In the genomic region with DNA sequence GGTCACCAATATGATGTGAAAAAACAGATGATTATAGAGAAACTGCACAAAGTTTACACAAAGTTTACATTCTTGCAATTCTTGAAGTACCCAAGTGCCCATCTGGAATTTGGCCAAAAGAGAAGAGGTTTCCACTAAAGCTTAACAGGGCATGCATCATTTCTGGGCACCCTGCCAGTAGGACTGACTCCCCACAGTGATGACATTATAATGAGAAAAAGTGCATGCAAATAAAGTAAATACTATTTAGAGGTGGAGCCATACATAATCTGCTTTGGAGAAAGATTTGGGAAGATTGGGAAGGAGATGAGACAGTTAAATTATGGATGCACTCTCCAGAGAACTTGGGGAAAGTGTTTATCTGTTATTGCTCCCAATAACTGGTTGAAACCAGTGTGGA, we compare ENCODE assay signal across 10 cellular contexts.
DNase-seq lines count a peak whose midpoint lies in the region; ATAC-seq, FAIRE-seq and TF ChIP-seq lines count a peak whose summit lies in the region.
"Had no signal": no experiment of that assay in that cellular context is flagged by ENCODE, and none has a peak within 500 bp of the region (broad histone marks: within the 10 kb centered on the region; RNA-seq: fewer than 3 reads in every experiment).

No MANE protein-coding gene starts in this region.

- ATAC-seq in Right ventricle myocardium superior (ENCODE audit: poor library complexity) (no peak), HG02642 (IDR thresholded peaks at IDR 0.05; ENCODE audit: poor library complexity, unreplicated experiment) (no peak), pancreas (no peak), gastroesophageal sphincter (no peak)
- ATAC-seq: CD8-positive, alpha-beta T cell had no signal

- TF ChIP-seq CTCF in cardiac muscle cell (IDR thresholded peaks at IDR 0.05; ENCODE audit: low read depth, low read length) = no peak
- TF ChIP-seq CTCF in bronchial epithelial cell (IDR thresholded peaks at IDR 0.05; ENCODE audit: insufficient read depth, low read length, severe bottlenecking) = no peak
- no peak for TF ChIP-seq CTCF in thyroid gland (IDR thresholded peaks at IDR 0.05)
- no peak for TF ChIP-seq CTCF in pancreas (IDR thresholded peaks at IDR 0.05)
- TF ChIP-seq CTCF in gastroesophageal sphincter (IDR thresholded peaks at IDR 0.05) = no peak

- TF ChIP-seq EP300 in gastroesophageal sphincter (IDR thresholded peaks at IDR 0.05) = no peak

- H3K27ac ChIP-seq in cardiac muscle cell = peak overlapping the region; percentile 25
- H3K27ac ChIP-seq in thyroid gland = peak overlapping the region; percentile 1 to 64 (median 56)
- no peak overlapping the region for H3K27ac ChIP-seq in pancreas
- no peak overlapping the region for H3K27ac ChIP-seq in gastroesophageal sphincter

- FAIRE-seq in bronchial epithelial cell (lab: Jason Lieb, UNC) = no peak
- FAIRE-seq in pancreas (lab: Jason Lieb, UNC) = no peak

- H3K27me3 ChIP-seq in cardiac muscle cell = no peaks in the 10 kb centered on the region
- no peaks in the 10 kb centered on the region for H3K27me3 ChIP-seq in bronchial epithelial cell (ENCODE audit: control insufficient read depth, insufficient read depth, low read length)
- no peaks in the 10 kb centered on the region for H3K27me3 ChIP-seq in thyroid gland
- H3K27me3 ChIP-seq in pancreas = no peaks in the 10 kb centered on the region
- H3K27me3 ChIP-seq in gastroesophageal sphincter = no peaks in the 10 kb centered on the region

- peaks cover 16% of the 10 kb centered on the region for H3K4me1 ChIP-seq in cardiac muscle cell (ENCODE audit: low read depth)
- H3K4me1 ChIP-seq in thyroid gland = peaks cover 13 to 33% of the 10 kb centered on the region in 2 donors
- no peaks in the 10 kb centered on the region for H3K4me1 ChIP-seq in pancreas
- H3K4me1 ChIP-seq in gastroesophageal sphincter = no peaks in the 10 kb centered on the region

- no peaks in the 10 kb centered on the region for H3K9me3 ChIP-seq in cardiac muscle cell (ENCODE audit: low read depth)
- no peaks in the 10 kb centered on the region for H3K9me3 ChIP-seq in thyroid gland
- no peaks in the 10 kb centered on the region for H3K9me3 ChIP-seq in pancreas
- H3K9me3 ChIP-seq in gastroesophageal sphincter = no peaks in the 10 kb centered on the region

- TF ChIP-seq POLR2A in thyroid gland (IDR thresholded peaks at IDR 0.05) = no peak
- TF ChIP-seq POLR2A in gastroesophageal sphincter (IDR thresholded peaks at IDR 0.05) = no peak

- no peak overlapping the region for H3K4me3 ChIP-seq in cardiac muscle cell
- no peak overlapping the region for H3K4me3 ChIP-seq in bronchial epithelial cell (ENCODE audit: low read depth, low read length)
- no peak overlapping the region for H3K4me3 ChIP-seq in thyroid gland (replicated peaks in 1 of 3)
- H3K4me3 ChIP-seq in pancreas = no peak overlapping the region
- no peak overlapping the region for H3K4me3 ChIP-seq in gastroesophageal sphincter

- H3K36me3 ChIP-seq in cardiac muscle cell (no peaks in the 10 kb centered on the region), bronchial epithelial cell (ENCODE audit: control insufficient read depth, insufficient read depth, low read length) (no peaks in the 10 kb centered on the region), thyroid gland (no peaks in the 10 kb centered on the region), pancreas (no peaks in the 10 kb centered on the region), gastroesophageal sphincter (no peaks in the 10 kb centered on the region)

- intact Hi-C loops in Right ventricle myocardium superior (cut with DNase I) = no loop called here
- intact Hi-C loops in thyroid gland (cut with DNase I) = no loop called here
- intact Hi-C loops in pancreas (cut with DNase I) = no loop called here

- DNase-seq in cardiac muscle cell (ENCODE audit: low read depth in 1 of 2, low spot score in 1 of 2) (peak; percentile 50 to 86), Right ventricle myocardium superior (no peak), NCI-H446 (lab: John Stamatoyannopoulos, UW) (peak; percentile 48 to 83), bronchial epithelial cell (ENCODE audit: low read depth) (peak; percentile 95), thyroid gland (peak; percentile 94 to 95), pancreas (no peak)
- DNase-seq: activated CD4-positive, alpha-beta T cell treated with anti-CD3 and anti-CD28 coated beads, Interleukin-2, amount 50 U/mL, for 48 hours; CD8-positive, alpha-beta T cell had no signal

Comparison
In these comparisons a context has a peak if more than half of its experiments do, and no peak if none do; other contexts are left out.
1. DNase-seq: peak in cardiac muscle cell (2 of 2), NCI-H446 (2 of 2), bronchial epithelial cell (single experiment) and thyroid gland (2 of 2); none in Right ventricle myocardium superior (single experiment) and pancreas (0 of 6).
2. H3K27ac ChIP-seq: peak in cardiac muscle cell (single experiment) and thyroid gland (3 of 3); none in pancreas (0 of 4) and gastroesophageal sphincter (0 of 4).